9 cellular contexts compared by ENCODE assay signal in the genomic region with DNA sequence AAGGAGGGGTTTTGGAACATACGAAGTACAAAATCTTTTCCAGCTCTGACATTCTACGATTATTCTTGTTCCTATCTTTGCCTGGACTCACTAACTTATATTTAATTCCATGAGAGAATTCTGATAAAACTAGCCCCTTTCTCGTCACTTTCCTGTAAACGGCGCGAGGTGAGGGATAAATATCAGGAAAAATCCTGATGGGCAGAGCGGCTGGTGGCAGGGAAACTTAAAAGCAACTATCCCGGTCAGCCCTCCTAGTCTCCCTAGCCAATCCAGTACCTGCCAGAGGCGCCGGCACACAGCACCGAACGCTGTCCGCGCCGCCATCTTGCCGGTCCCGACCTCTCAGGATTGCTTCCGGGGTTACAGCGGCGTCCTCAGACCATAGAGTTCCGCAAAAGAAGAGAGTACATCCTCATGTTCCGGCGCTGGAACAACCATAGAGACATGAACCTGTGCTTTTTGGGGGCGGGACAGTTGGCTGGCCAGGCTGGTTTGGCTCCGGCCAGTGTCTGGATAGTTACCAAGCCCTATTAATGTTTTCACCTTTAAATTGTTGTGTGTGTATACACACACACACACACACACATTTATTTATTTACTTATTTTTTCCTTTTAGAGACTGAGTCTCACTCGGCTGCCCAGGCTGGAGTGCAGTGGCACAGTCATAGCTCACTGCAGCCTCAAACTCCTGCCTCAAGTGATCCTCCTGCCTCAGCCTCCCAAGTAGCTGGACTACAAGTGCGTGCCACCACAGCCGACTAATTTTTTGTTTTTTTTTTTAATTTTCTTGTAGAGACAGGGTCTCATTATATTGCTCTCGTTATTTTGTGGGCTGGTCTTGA.
A peak's percentile ranks its signal among the peaks of the same experiment; 100 is the strongest.
DNase-seq lines count a peak whose midpoint lies in the region; ATAC-seq, FAIRE-seq and TF ChIP-seq lines count a peak whose summit lies in the region.
"Had no signal": no experiment of that assay in that cellular context is flagged by ENCODE, and none has a peak within 500 bp of the region (broad histone marks: within the 10 kb centered on the region; RNA-seq: fewer than 3 reads in every experiment).

TSS of gene MRPS10 (minus strand) at position 339 of the 845 bp plus-strand sequence. CDS start at position 327, 12 bp downstream.

- DNase-seq in AG09309 (ENCODE audit: low read depth): peak; percentile 76
- DNase-seq in NCI-H446 (lab: John Stamatoyannopoulos, UW): peak; percentile 91 to 95
- peak; percentile 82 for DNase-seq in activated CD4-positive, CD25-positive, alpha-beta regulatory T cell treated with anti-CD3 and anti-CD28 coated beads, Interleukin-2, amount 50 U/mL, for 16 hours (ENCODE audit: low read depth, low spot score)
- peak; percentile 82 to 85 for DNase-seq in central memory CD8-positive, alpha-beta T cell (ENCODE audit: low spot score in 2 of 2)
- peak; percentile 84 for DNase-seq in stimulated activated CD4-positive, alpha-beta T cell treated with anti-CD3 and anti-CD28 coated beads, Interleukin-12 subunit alpha, Interleukin-12 subunit beta, amount 100 ng/mL, for 4 hours

- H3K4me3 Mint-ChIP-seq in central memory CD8-positive, alpha-beta T cell: peak within 1 kb of the TSS; percentile 98

- H3K36me3 Mint-ChIP-seq in central memory CD8-positive, alpha-beta T cell (ENCODE audit: insufficient read depth): peaks cover 21% of the 10 kb centered on the region

- ATAC-seq in GM19025 (IDR thresholded peaks at IDR 0.05; ENCODE audit: low read depth, unreplicated experiment) (peak; percentile 94), HG03342 (IDR thresholded peaks at IDR 0.05; ENCODE audit: unreplicated experiment) (peak; percentile 91)
- ATAC-seq in central memory CD8-positive, alpha-beta T cell (replicated peaks; ENCODE audit: extremely low read depth, poor library complexity, severe bottlenecking): peak; percentile 100

- TF ChIP-seq CTCF in AG09309 (IDR thresholded peaks at IDR 0.05; ENCODE audit: control insufficient read depth, insufficient read depth, low read depth, low read length, missing control alignments): no peak

- H3K9me3 Mint-ChIP-seq in central memory CD8-positive, alpha-beta T cell: no peaks in the 10 kb centered on the region

- peak; percentile 88 for FAIRE-seq in islet of Langerhans (lab: Jason Lieb, UNC)
- FAIRE-seq: colon had no signal

- H3K4me3 ChIP-seq in AG09309 (ENCODE audit: control insufficient read depth, low read depth, low read length): peak within 1 kb of the TSS; percentile 70

- no peaks in the 10 kb centered on the region for H3K27me3 Mint-ChIP-seq in central memory CD8-positive, alpha-beta T cell

- H3K4me1 Mint-ChIP-seq in central memory CD8-positive, alpha-beta T cell: peaks cover 16% of the 10 kb centered on the region

- peak within 1 kb of the TSS; percentile 99 for H3K27ac Mint-ChIP-seq in central memory CD8-positive, alpha-beta T cell (ENCODE audit: low read depth)

Comparison
In these comparisons a context has a peak if more than half of its experiments do, and no peak if none do; other contexts are left out.
1. Peak in every context shown above with its lines: DNase-seq, ATAC-seq and H3K4me3 ChIP-seq.